In genomic region chr12:113798552-113798951, GRCh38 we compare ENCODE assay signal across 23 cellular contexts.
"Had no signal": no experiment of that assay in that cellular context is flagged by ENCODE, and none has a peak within 500 bp of the region (broad histone marks: within the 10 kb centered on the region; RNA-seq: fewer than 3 reads in every experiment).

No MANE protein-coding gene starts in this region.

- H3K27me3 Mint-ChIP-seq: IgD-negative memory B cell had no signal

- H3K9ac ChIP-seq: KMS-11 had no signal

- H3K27ac ChIP-seq: KMS-11, SJSA1, SK-N-MC had no signal

- H3K9me3 ChIP-seq: SJSA1 had no signal

- H3K4me1 ChIP-seq: SJSA1 had no signal

- H3K36me3 ChIP-seq: SJSA1 had no signal

- FAIRE-seq: K562, RCC 7860 had no signal

- H3K4me2 ChIP-seq: KMS-11 had no signal

- ATAC-seq: K562 had no signal

- H3K4me3 ChIP-seq: K562, SJSA1, SK-N-MC had no signal

- H3K9me3 Mint-ChIP-seq: IgD-negative memory B cell had no signal

- DNase-seq: MV-4-11, NCI-H1048, NCI-H1105, NCI-H1417, NCI-H1436 treated with DMSO at 0.1 percent for 48 hours, NCI-H1694, NCI-H187 treated with DMSO at 0.1 percent for 48 hours, NCI-H2029 treated with DMSO at 0.1 percent for 48 hours, NCI-H2171 treated with DMSO at 0.1 percent for 48 hours, NCI-H345, NCI-H446 treated with DMSO at 0.1 percent for 48 hours, NCI-H510A treated with DMSO at 0.1 percent for 48 hours, NCI-H69, NCI-H774, Right ventricle myocardium superior, RPMI8226, SIG-M5 had no signal

- H3K4me3 Mint-ChIP-seq: IgD-negative memory B cell had no signal

- H3K4me1 Mint-ChIP-seq: IgD-negative memory B cell had no signal

- H3K27ac Mint-ChIP-seq: IgD-negative memory B cell had no signal

- H3K27me3 ChIP-seq: SJSA1 had no signal
